Comparison of ENCODE assay signal across 13 cellular contexts in genomic region chr4:109547394-109547793, GRCh38.
"Had no signal": no experiment of that assay in that cellular context is flagged by ENCODE, and none has a peak within 500 bp of the region (broad histone marks: within the 10 kb centered on the region; RNA-seq: fewer than 3 reads in every experiment).

No MANE protein-coding gene starts in this region.

- H3K4me1 Mint-ChIP-seq: nephron had no signal

- DNase-seq: activated B cell treated with CpG ODN at 0.5 μM for 24 hours; activated CD4-positive, alpha-beta T cell treated with anti-CD3 and anti-CD28 coated beads, Interleukin-2, amount 10 ng/mL, durations not matched to agents 24 days and 14 days; activated effector memory CD4-positive, alpha-beta T cell treated with Interleukin-2 at 50 U/mL for 16 hours; activated T-cell treated with anti-CD3 and anti-CD28 coated beads, Interleukin-2, amount 50 U/mL, for 24 hours; amygdala; brain microvascular endothelial cell; cerebellar nuclear complex; endodermal cell; foreskin keratinocyte; stimulated activated CD4-positive, alpha-beta T cell treated with anti-CD3 and anti-CD28 coated beads, Interleukin-2, amount 100 ng/mL, for 48 hours; stomach had no signal

- H3K4me3 ChIP-seq: stomach, thoracic aorta had no signal

- H3K9me3 ChIP-seq: stomach, thoracic aorta had no signal

- H3K4me3 Mint-ChIP-seq: activated B cell treated with CpG ODN at 0.5 μM for 24 hours; activated CD4-positive, alpha-beta T cell treated with anti-CD3 and anti-CD28 coated beads, Interleukin-2, amount 10 ng/mL, durations not matched to agents 24 days and 14 days; activated T-cell treated with anti-CD3 and anti-CD28 coated beads, Interleukin-2, amount 50 U/mL, for 24 hours; endodermal cell; nephron had no signal

- H3K27me3 Mint-ChIP-seq: activated B cell treated with CpG ODN at 0.5 μM for 24 hours; activated CD4-positive, alpha-beta T cell treated with anti-CD3 and anti-CD28 coated beads, Interleukin-2, amount 10 ng/mL, durations not matched to agents 24 days and 14 days; activated T-cell treated with anti-CD3 and anti-CD28 coated beads, Interleukin-2, amount 50 U/mL, for 24 hours had no signal

- H3K27me3 ChIP-seq: brain microvascular endothelial cell, foreskin keratinocyte, stomach had no signal

- H3K27ac Mint-ChIP-seq: activated B cell treated with CpG ODN at 0.5 μM for 24 hours; activated CD4-positive, alpha-beta T cell treated with anti-CD3 and anti-CD28 coated beads, Interleukin-2, amount 10 ng/mL, durations not matched to agents 24 days and 14 days; endodermal cell; nephron had no signal

- H3K4me1 ChIP-seq: stomach had no signal

- H3K9me3 Mint-ChIP-seq: activated T-cell treated with anti-CD3 and anti-CD28 coated beads, Interleukin-2, amount 50 U/mL, for 24 hours; endodermal cell; nephron had no signal

- H3K27ac ChIP-seq: brain microvascular endothelial cell, foreskin keratinocyte, stomach, thoracic aorta had no signal
